ENCODE assay signal across 9 cellular contexts in genomic region chr12:17588968-17589367, GRCh38.
DNase-seq lines count a peak whose midpoint lies in the region; ATAC-seq and TF ChIP-seq lines count a peak whose summit lies in the region.
"Had no signal": no experiment of that assay in that cellular context is flagged by ENCODE, and none has a peak within 500 bp of the region (broad histone marks: within the 10 kb centered on the region; RNA-seq: fewer than 3 reads in every experiment).

No MANE protein-coding gene starts in this region.

- no peak overlapping the region for H3K4me2 ChIP-seq in HCT116 (ENCODE audit: low read length)
- H3K4me2 ChIP-seq in PC-3 (ENCODE audit: low read length) = peak overlapping the region; percentile 78

- H3K9ac ChIP-seq in HCT116 (ENCODE audit: low read length) (no peak overlapping the region), PC-3 (ENCODE audit: low read length) (no peak overlapping the region)

- peak; percentile 78 for ATAC-seq in HCT116
- peak; percentile 71 for ATAC-seq in PC-3
- ATAC-seq in GM21390 (IDR thresholded peaks at IDR 0.05; ENCODE audit: unreplicated experiment) = no peak

- no peaks in the 10 kb centered on the region for H3K27me3 Mint-ChIP-seq in CD4-positive, alpha-beta memory T cell
- H3K27me3 Mint-ChIP-seq: naive B cell had no signal

- H3K27me3 ChIP-seq in HCT116 (ENCODE audit: insufficient read depth, low read length) (no peaks in the 10 kb centered on the region), PC-3 (ENCODE audit: low read length) (no peaks in the 10 kb centered on the region), Peyer's patch (no peaks in the 10 kb centered on the region)
- H3K27me3 ChIP-seq in CD4-positive, alpha-beta memory T cell (ENCODE audit: insufficient read depth, low read length) = no peaks in the 10 kb centered on the region

- H2AFZ ChIP-seq in HCT116 (ENCODE audit: low read depth, low read length, poor library complexity, severe bottlenecking) (peak overlapping the region; percentile 23), PC-3 (ENCODE audit: low read length) (peak overlapping the region; percentile 65)

- H3F3A ChIP-seq in PC-3 (ENCODE audit: low read length, unreplicated experiment) = no peaks in the 10 kb centered on the region

- CTCF ChIA-PET in HCT116 (lab: Charles Lee) (no interaction called here), PC-3 (lab: Charles Lee) (interaction anchor here (0.6 to 0.8 kb wide), 2 partner anchors 425 to 615 kb away, joined by 3 to 5 read pairs; no protein-coding TSS in a partner anchor)
- CTCF ChIA-PET in CD4-positive, alpha-beta memory T cell (lab: Charles Lee; ENCODE audit: partially characterized antibody) = no interaction called here

- H3K9me2 ChIP-seq in HCT116 (ENCODE audit: insufficient read depth) (no peaks in the 10 kb centered on the region), PC-3 (replicated peaks; ENCODE audit: low read length) (no peaks in the 10 kb centered on the region)

- no peak overlapping the region for H3K4me3 ChIP-seq in HCT116 (replicated peaks in 1 of 2; ENCODE audit: low read depth in 1 of 2, low read length in 2 of 2)
- H3K4me3 ChIP-seq in PC-3 (ENCODE audit: low read length) = peak overlapping the region; percentile 39
- H3K4me3 ChIP-seq in Peyer's patch = no peak overlapping the region
- no peak overlapping the region for H3K4me3 ChIP-seq in CD4-positive, alpha-beta memory T cell (ENCODE audit: low read length in 2 of 2)

- H3K9me3 Mint-ChIP-seq in CD4-positive, alpha-beta memory T cell = peaks cover 0 to 9% (median 5%) of the 10 kb centered on the region in 8 donors

- no peaks in the 10 kb centered on the region for H3K36me3 ChIP-seq in HCT116 (ENCODE audit: control insufficient read depth in 1 of 2, insufficient read depth in 2 of 2, low read length in 2 of 2)
- no peaks in the 10 kb centered on the region for H3K36me3 ChIP-seq in PC-3 (ENCODE audit: low read depth, low read length)
- H3K36me3 ChIP-seq in Peyer's patch = no peaks in the 10 kb centered on the region
- H3K36me3 ChIP-seq in CD4-positive, alpha-beta memory T cell (ENCODE audit: insufficient read depth, low read length) = no peaks in the 10 kb centered on the region

- intact Hi-C loops in HCT116 (cut with micrococcal nuclease) (no loop called here), PC-3 (cut with micrococcal nuclease) (loop anchor here (2.0 kb wide), 3 partner anchors 374 to 648 kb away; no protein-coding TSS in a partner anchor)
- intact Hi-C loops in CD4-positive, alpha-beta memory T cell (cut with micrococcal nuclease) = no loop called here

- H3K79me2 ChIP-seq in HCT116 (ENCODE audit: insufficient read depth, low read length) (no peaks in the 10 kb centered on the region), PC-3 (ENCODE audit: low read length) (no peaks in the 10 kb centered on the region)

- POLR2A ChIA-PET in HCT116 (lab: Charles Lee) = no interaction called here
- POLR2A ChIA-PET in PC-3 (lab: Charles Lee; ENCODE audit: unreplicated experiment) = interaction anchor here (0.7 kb wide), 1 partner anchor 366 kb away, joined by 3 read pairs; no protein-coding TSS in a partner anchor
- POLR2A ChIA-PET in CD4-positive, alpha-beta memory T cell (lab: Charles Lee; ENCODE audit: partially characterized antibody) = no interaction called here

- BruUV-seq in HCT116 (replicated peaks; lab: Mats Ljungman, UMichigan) (no TSS peak), PC-3 (replicated peaks; lab: Mats Ljungman, UMichigan) (no TSS peak)

- peak; percentile 32 to 37 for DNase-seq in AML-193 (lab: John Stamatoyannopoulos, UW)
- peak; percentile 4 for DNase-seq in HCT116 (ENCODE audit: low read depth, low spot score)
- DNase-seq in PC-3 = peak; percentile 70
- peak; percentile 77 for DNase-seq in islet precursor cell
- DNase-seq in Peyer's patch = no peak
- no peak for DNase-seq in CD4-positive, alpha-beta memory T cell
- DNase-seq in activated effector memory CD4-positive, alpha-beta T cell treated with anti-CD3 and anti-CD28 coated beads, Interleukin-2, amount 50 U/mL, for 16 hours = no peak
- DNase-seq: naive B cell had no signal

- H3K4me3 Mint-ChIP-seq in CD4-positive, alpha-beta memory T cell = no peak overlapping the region
- H3K4me3 Mint-ChIP-seq: naive B cell had no signal

- H3K27ac Mint-ChIP-seq in CD4-positive, alpha-beta memory T cell = no peak overlapping the region
- H3K27ac Mint-ChIP-seq: naive B cell had no signal

- TF ChIP-seq POLR2A in HCT116 (IDR thresholded peaks at IDR 0.05; ENCODE audit: borderline replicate concordance, extremely low read depth, insufficient read depth, insufficient read length) (no peak), Peyer's patch (IDR thresholded peaks at IDR 0.05) (no peak)

- no peak overlapping the region for H3K27ac ChIP-seq in HCT116 (ENCODE audit: low read depth, low read length)
- no peak overlapping the region for H3K27ac ChIP-seq in PC-3 (ENCODE audit: low read length)
- H3K27ac ChIP-seq in Peyer's patch = no peak overlapping the region
- H3K27ac ChIP-seq in CD4-positive, alpha-beta memory T cell (ENCODE audit: low read depth, low read length) = no peak overlapping the region

- no peaks in the 10 kb centered on the region for H3K9me3 ChIP-seq in HCT116 (ENCODE audit: control insufficient read depth in 1 of 2, insufficient read depth in 1 of 2, low read depth in 1 of 2, low read length in 2 of 2)
- H3K9me3 ChIP-seq in PC-3 (ENCODE audit: low read length) = no peaks in the 10 kb centered on the region
- H3K9me3 ChIP-seq in Peyer's patch = no peaks in the 10 kb centered on the region
- peaks cover 0 to 3% of the 10 kb centered on the region in 2 donors for H3K9me3 ChIP-seq in CD4-positive, alpha-beta memory T cell (ENCODE audit: control insufficient read depth in 1 of 2, low read length in 2 of 2)

- H3K36me3 Mint-ChIP-seq in CD4-positive, alpha-beta memory T cell = no peaks in the 10 kb centered on the region
- H3K36me3 Mint-ChIP-seq: naive B cell had no signal

- H3K4me1 Mint-ChIP-seq in CD4-positive, alpha-beta memory T cell = no peaks in the 10 kb centered on the region
- H3K4me1 Mint-ChIP-seq: naive B cell had no signal

- no peaks in the 10 kb centered on the region for H4K20me1 ChIP-seq in HCT116 (ENCODE audit: insufficient read depth)
- H4K20me1 ChIP-seq in PC-3 (ENCODE audit: low read length) = no peaks in the 10 kb centered on the region

- no peaks in the 10 kb centered on the region for H3K4me1 ChIP-seq in HCT116 (ENCODE audit: control insufficient read depth in 1 of 2, insufficient read depth in 2 of 2, low read length in 2 of 2)
- peaks cover 6% of the 10 kb centered on the region; the same call in 1 of the 2 replicates for H3K4me1 ChIP-seq in PC-3 (ENCODE audit: insufficient read depth, low read length)
- H3K4me1 ChIP-seq in Peyer's patch = no peaks in the 10 kb centered on the region
- no peaks in the 10 kb centered on the region for H3K4me1 ChIP-seq in CD4-positive, alpha-beta memory T cell (ENCODE audit: insufficient read depth, low read length)

- TF ChIP-seq CTCF in HCT116 (IDR thresholded peaks at IDR 0.05 in 2 of 3, conservative IDR thresholded peaks at IDR 0.05 in 1 of 3; ENCODE audit: borderline replicate concordance in 1 of 3, insufficient read depth in 1 of 3, low read depth in 2 of 3, low read length in 2 of 3) (peak; percentile 22 to 57 (median 56); a peak in 5 of 6 replicates), PC-3 (conservative IDR thresholded peaks at IDR 0.05; ENCODE audit: low read depth, low read length) (peak; percentile 81), Peyer's patch (IDR thresholded peaks at IDR 0.05) (no peak)

- peak; percentile 40; the same call in 1 of the 2 replicates for TF ChIP-seq RAD21 in HCT116 (IDR thresholded peaks at IDR 0.05; ENCODE audit: low read depth)

- RAD21 ChIA-PET in HCT116 (lab: Charles Lee; ENCODE audit: low non-redundant PET in 1 of 2, low total read pairs in 2 of 2, uncharacterized antibody in 2 of 2, unreplicated experiment in 2 of 2) = no interaction called here

TF ChIP-seq in HCT116, 20 proteins besides CTCF, POLR2A, EP300 and RAD21:
- no peak for TF ChIP-seq TCF7L2 (IDR thresholded peaks at IDR 0.05; ENCODE audit: borderline replicate concordance, extremely low read depth, insufficient read depth, insufficient read length)
- no peak for TF ChIP-seq JUND (IDR thresholded peaks at IDR 0.05)
- no peak for TF ChIP-seq ZNF274 (IDR thresholded peaks at IDR 0.05; ENCODE audit: low read depth, low read length)
- TF ChIP-seq ATF3 (IDR thresholded peaks at IDR 0.05) = no peak
- TF ChIP-seq EGR1 (IDR thresholded peaks at IDR 0.05; ENCODE audit: low read depth) = no peak
- TF ChIP-seq EZH2phosphoT487 (IDR thresholded peaks at IDR 0.05; ENCODE audit: borderline replicate concordance) = no peak
- no peak for TF ChIP-seq ELF1 (IDR thresholded peaks at IDR 0.05; ENCODE audit: borderline replicate concordance, low read depth)

Comparison
In these comparisons a context has a peak if more than half of its experiments do, and no peak if none do; other contexts are left out.
1. DNase-seq: peak in AML-193 (2 of 2), HCT116 (single experiment), PC-3 (single experiment) and islet precursor cell (single experiment); none in Peyer's patch (0 of 3), CD4-positive, alpha-beta memory T cell (0 of 5) and activated effector memory CD4-positive, alpha-beta T cell treated with anti-CD3 and anti-CD28 coated beads, Interleukin-2, amount 50 U/mL, for 16 hours (single experiment).
2. CTCF ChIP-seq: peak in HCT116 (3 of 3) and PC-3 (single experiment); none in Peyer's patch (0 of 6).